In genomic region chr3:4996771-4997291, GRCh38 we compare ENCODE assay signal across 14 cellular contexts. TPM values are rescaled to one million over a fixed set of nuclear protein-coding genes. Genes with fewer than 3 reads are reported as not detected.
DNase-seq lines count a peak whose midpoint lies in the region; ATAC-seq and TF ChIP-seq lines count a peak whose summit lies in the region.
"Had no signal": no experiment of that assay in that cellular context is flagged by ENCODE, and none has a peak within 500 bp of the region (broad histone marks: within the 10 kb centered on the region; RNA-seq: fewer than 3 reads in every experiment).

No MANE protein-coding gene starts in this region.

- no peaks in the 10 kb centered on the region for H3K27me3 Mint-ChIP-seq in effector memory CD8-positive, alpha-beta T cell
- H3K27me3 Mint-ChIP-seq: activated CD4-positive, alpha-beta T cell treated with anti-CD3 and anti-CD28 coated beads, Interleukin-2, amount 10 ng/mL, durations not matched to agents 7 days and 5 days had no signal

- H3K79me2 ChIP-seq in DND-41 (ENCODE audit: insufficient read depth, low read length): no peaks in the 10 kb centered on the region
- no peaks in the 10 kb centered on the region for H3K79me2 ChIP-seq in osteoblast (ENCODE audit: insufficient read depth, low read length)

- no peaks in the 10 kb centered on the region for H3K36me3 ChIP-seq in DND-41 (ENCODE audit: insufficient read depth, low read length)
- no peaks in the 10 kb centered on the region for H3K36me3 ChIP-seq in RWPE2 (ENCODE audit: low read depth)
- no peaks in the 10 kb centered on the region for H3K36me3 ChIP-seq in osteoblast (ENCODE audit: insufficient read depth, low read length)
- H3K36me3 ChIP-seq: BE2C, gastroesophageal sphincter, transverse colon had no signal

- H3K9ac ChIP-seq in DND-41 (ENCODE audit: low read depth, low read length): no peak overlapping the region

- no peak overlapping the region for H3K4me2 ChIP-seq in DND-41 (ENCODE audit: insufficient read depth, low read length)
- H3K4me2 ChIP-seq in osteoblast (ENCODE audit: insufficient read depth, low read length): no peak overlapping the region

- no peak overlapping the region for H3K4me3 Mint-ChIP-seq in effector memory CD8-positive, alpha-beta T cell
- H3K4me3 Mint-ChIP-seq: activated CD4-positive, alpha-beta T cell treated with anti-CD3 and anti-CD28 coated beads, Interleukin-2, amount 10 ng/mL, durations not matched to agents 7 days and 5 days had no signal

- H4K20me1 ChIP-seq in DND-41 (ENCODE audit: insufficient read depth, low read length): no peaks in the 10 kb centered on the region
- no peaks in the 10 kb centered on the region for H4K20me1 ChIP-seq in osteoblast (ENCODE audit: insufficient read depth, low read length)

- ATAC-seq in DND-41 (ENCODE audit: insufficient read depth, low read depth): peak; percentile 18; the same call in 1 of the 3 replicates
- ATAC-seq in RWPE2 (ENCODE audit: low read depth): no peak
- peak; percentile 58 for ATAC-seq in effector memory CD8-positive, alpha-beta T cell (replicated peaks)
- ATAC-seq in GM19023 (IDR thresholded peaks at IDR 0.05; ENCODE audit: unreplicated experiment): no peak
- no peak for ATAC-seq in HG03521 (IDR thresholded peaks at IDR 0.05; ENCODE audit: unreplicated experiment)
- ATAC-seq: gastroesophageal sphincter had no signal

- H3K4me1 ChIP-seq in DND-41 (ENCODE audit: insufficient read depth, low read length): peaks cover 33% of the 10 kb centered on the region
- peaks cover 52% of the 10 kb centered on the region for H3K4me1 ChIP-seq in RWPE2 (ENCODE audit: insufficient read depth, poor library complexity, severe bottlenecking)
- peaks cover 29% of the 10 kb centered on the region for H3K4me1 ChIP-seq in osteoblast (ENCODE audit: insufficient read depth, low read length)
- H3K4me1 ChIP-seq: BE2C had no signal

- H3K27ac Mint-ChIP-seq in effector memory CD8-positive, alpha-beta T cell: peak overlapping the region in 1 of 2 donors; percentile 57
- H3K27ac Mint-ChIP-seq: activated CD4-positive, alpha-beta T cell treated with anti-CD3 and anti-CD28 coated beads, Interleukin-2, amount 10 ng/mL, durations not matched to agents 7 days and 5 days had no signal

- no peak for DNase-seq in DND-41
- peak; percentile 8 for DNase-seq in RWPE2 (ENCODE audit: low spot score)
- DNase-seq in effector memory CD8-positive, alpha-beta T cell: no peak
- DNase-seq in osteoblast (ENCODE audit: insufficient read length, low spot score, missing footprints): no peak
- no peak for DNase-seq in activated gamma-delta T cell (lab: John Stamatoyannopoulos, UW)
- no peak for DNase-seq in NCI-H1092 treated with DMSO at 0.1 percent for 48 hours (lab: John Stamatoyannopoulos, UW)
- DNase-seq: activated CD4-positive, alpha-beta T cell treated with anti-CD3 and anti-CD28 coated beads, Interleukin-2, amount 10 ng/mL, durations not matched to agents 7 days and 5 days; BE2C; DMS79 treated with DMSO at 0.1 percent for 48 hours; NCI-H510A treated with DMSO at 0.1 percent for 48 hours; transverse colon had no signal

- H3K9me3 ChIP-seq in DND-41 (ENCODE audit: insufficient read depth, low read length, severe bottlenecking) (no peaks in the 10 kb centered on the region), RWPE2 (ENCODE audit: severe bottlenecking) (no peaks in the 10 kb centered on the region), osteoblast (ENCODE audit: low read depth, low read length) (no peaks in the 10 kb centered on the region)
- H3K9me3 ChIP-seq: BE2C, gastroesophageal sphincter, transverse colon had no signal

- no peak overlapping the region for H3K4me3 ChIP-seq in DND-41 (ENCODE audit: low read depth in 1 of 2, low read length in 2 of 2)
- H3K4me3 ChIP-seq in RWPE2 (ENCODE audit: severe bottlenecking): no peak overlapping the region
- no peak overlapping the region for H3K4me3 ChIP-seq in osteoblast (ENCODE audit: insufficient read depth, low read length)
- H3K4me3 ChIP-seq: gastroesophageal sphincter, transverse colon had no signal

- H3K9me3 Mint-ChIP-seq in effector memory CD8-positive, alpha-beta T cell: no peaks in the 10 kb centered on the region
- H3K9me3 Mint-ChIP-seq: activated CD4-positive, alpha-beta T cell treated with anti-CD3 and anti-CD28 coated beads, Interleukin-2, amount 10 ng/mL, durations not matched to agents 7 days and 5 days had no signal

- H3K27me3 ChIP-seq in DND-41 (ENCODE audit: insufficient read depth, low read length, poor library complexity) (no peaks in the 10 kb centered on the region), RWPE2 (ENCODE audit: insufficient read depth, poor library complexity, severe bottlenecking) (no peaks in the 10 kb centered on the region), osteoblast (ENCODE audit: insufficient read depth, low read length) (no peaks in the 10 kb centered on the region)
- H3K27me3 ChIP-seq: BE2C, gastroesophageal sphincter, transverse colon had no signal

- H2AFZ ChIP-seq in DND-41 (ENCODE audit: low read depth, low read length) (no peak overlapping the region), osteoblast (ENCODE audit: low read length) (no peak overlapping the region)

- TF ChIP-seq CTCF in DND-41 (IDR thresholded peaks at IDR 0.05; ENCODE audit: borderline replicate concordance, extremely low read depth, low read length, poor library complexity, severe bottlenecking) (peak; percentile 21), RWPE2 (IDR thresholded peaks at IDR 0.05; ENCODE audit: poor library complexity, severe bottlenecking) (no peak), osteoblast (IDR thresholded peaks at IDR 0.05; ENCODE audit: extremely low read depth, low read depth, low read length) (no peak)

- H3K27ac ChIP-seq in DND-41 (ENCODE audit: low read length): no peak overlapping the region
- peak overlapping the region; percentile 98 for H3K27ac ChIP-seq in RWPE2 (ENCODE audit: poor library complexity, severe bottlenecking)
- H3K27ac ChIP-seq in osteoblast (ENCODE audit: low read depth, low read length): peak overlapping the region; percentile 7
- H3K27ac ChIP-seq: gastroesophageal sphincter, transverse colon had no signal

- H3K36me3 Mint-ChIP-seq in effector memory CD8-positive, alpha-beta T cell (ENCODE audit: insufficient read depth): no peaks in the 10 kb centered on the region

- H3K4me1 Mint-ChIP-seq in effector memory CD8-positive, alpha-beta T cell (ENCODE audit: low read depth in 2 of 2): peaks cover 5 to 11% of the 10 kb centered on the region in 2 donors

RNA-seq across cellular contexts. Expression of gene BHLHE40, which starts 17.6 kb away (rescaled TPM):
- total RNA-seq in osteoblast: 70.2 and 71.9 TPM in 2 replicates

Comparison
In these comparisons a context has a peak if more than half of its experiments do, and no peak if none do; other contexts are left out.
1. ATAC-seq: peak in DND-41 (single experiment) and effector memory CD8-positive, alpha-beta T cell (single experiment); none in RWPE2 (single experiment), GM19023 (single experiment) and HG03521 (single experiment).